12 cellular contexts compared by ENCODE assay signal in the genomic region with DNA sequence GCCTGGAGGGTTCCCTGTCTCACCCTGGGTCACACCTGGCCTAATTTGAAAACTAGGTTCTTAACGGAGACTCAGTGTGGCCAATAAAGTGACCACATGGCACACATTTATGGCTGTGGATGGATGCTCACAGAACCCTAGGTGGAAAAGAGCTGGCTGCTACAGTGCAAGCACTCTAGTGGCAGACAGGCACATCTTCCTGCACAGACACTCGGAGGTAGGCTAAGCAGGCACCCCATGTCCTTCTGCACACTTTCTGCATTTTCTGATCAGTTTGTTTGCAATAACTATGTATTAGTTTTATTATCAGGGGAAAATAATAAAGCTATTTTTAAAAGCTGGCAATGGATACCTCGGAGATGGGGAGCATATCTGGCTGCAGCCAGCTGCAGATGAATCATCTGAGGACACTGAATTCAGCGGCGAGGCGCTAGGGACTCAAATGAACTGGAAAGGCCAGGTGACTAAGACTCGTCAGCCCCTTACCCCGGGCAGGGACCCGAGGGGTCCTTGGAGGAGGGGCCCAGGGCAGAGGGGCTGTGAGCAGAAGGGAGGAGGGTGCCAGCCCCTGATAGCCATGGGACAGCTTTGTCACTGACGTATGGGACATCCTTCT.
DNase-seq lines count a peak whose midpoint lies in the region; ATAC-seq and TF ChIP-seq lines count a peak whose summit lies in the region.
"Had no signal": no experiment of that assay in that cellular context is flagged by ENCODE, and none has a peak within 500 bp of the region (broad histone marks: within the 10 kb centered on the region; RNA-seq: fewer than 3 reads in every experiment).

No MANE protein-coding gene starts in this region.

- H3K27me3 Mint-ChIP-seq in endodermal cell (ENCODE audit: insufficient read depth): no peaks in the 10 kb centered on the region

- 66 to 75% methylated on average over 6 to 10 of the region's 10 CpGs for WGBS in endodermal cell (ENCODE audit: insufficient coverage in 1 of 2, insufficient read length in 1 of 2), 2 experiments
- 30 to 47% methylated on average over 10 of the region's 10 CpGs for WGBS in testis, 2 donors

- H3K27ac ChIP-seq in RWPE2 (ENCODE audit: poor library complexity, severe bottlenecking) (no peak overlapping the region), endodermal cell (ENCODE audit: low read depth, low read length) (peak overlapping the region; percentile 76), testis (no peak overlapping the region)
- H3K27ac ChIP-seq: BLaER1, HL-60 had no signal

- TF ChIP-seq POLR2A in testis (IDR thresholded peaks at IDR 0.05): no peak

- H3K4me3 ChIP-seq in RWPE2 (ENCODE audit: severe bottlenecking) (no peak overlapping the region), endodermal cell (ENCODE audit: low read length) (no peak overlapping the region), testis (no peak overlapping the region)
- H3K4me3 ChIP-seq: BLaER1 had no signal

- TF ChIP-seq CTCF in RWPE2 (IDR thresholded peaks at IDR 0.05; ENCODE audit: poor library complexity, severe bottlenecking) (no peak), endodermal cell (conservative IDR thresholded peaks at IDR 0.05) (no peak), testis (IDR thresholded peaks at IDR 0.05) (no peak), GM10266 (IDR thresholded peaks at IDR 0.05; ENCODE audit: control insufficient read depth, insufficient read depth, low read depth, missing control alignments) (no peak)

- H3K27me3 ChIP-seq in RWPE2 (ENCODE audit: insufficient read depth, poor library complexity, severe bottlenecking) (peaks cover 60% of the 10 kb centered on the region), endodermal cell (ENCODE audit: control insufficient read depth, insufficient read depth, low read length, poor library complexity, severe bottlenecking) (no peaks in the 10 kb centered on the region), testis (no peaks in the 10 kb centered on the region)

- no peaks in the 10 kb centered on the region for H3K9me3 Mint-ChIP-seq in endodermal cell

- ATAC-seq in RWPE2 (ENCODE audit: low read depth): peak; percentile 33; the same call in 1 of the 3 replicates

- H3K9me3 ChIP-seq in RWPE2 (ENCODE audit: severe bottlenecking) (no peaks in the 10 kb centered on the region), endodermal cell (ENCODE audit: control insufficient read depth, low read length) (no peaks in the 10 kb centered on the region), testis (no peaks in the 10 kb centered on the region)
- H3K9me3 ChIP-seq: BLaER1 had no signal

- no peaks in the 10 kb centered on the region for H3K36me3 Mint-ChIP-seq in endodermal cell (ENCODE audit: low read depth)

- peaks cover 10% of the 10 kb centered on the region for H3K4me1 Mint-ChIP-seq in endodermal cell

- no peak overlapping the region for H3K27ac Mint-ChIP-seq in endodermal cell

- H3K4me3 Mint-ChIP-seq in endodermal cell: no peak overlapping the region

- intact Hi-C loops in testis (cut with DNase I; ENCODE audit: low total_unique reads): no loop called here

- H3K4me1 ChIP-seq in RWPE2 (ENCODE audit: insufficient read depth, poor library complexity, severe bottlenecking) (no peaks in the 10 kb centered on the region), endodermal cell (ENCODE audit: control insufficient read depth, insufficient read depth, low read length) (no peaks in the 10 kb centered on the region), testis (peaks cover 20% of the 10 kb centered on the region)

- no peak overlapping the region for H3K9ac ChIP-seq in endodermal cell (ENCODE audit: extremely low read depth, low read length, poor library complexity, severe bottlenecking)
- H3K9ac ChIP-seq: BLaER1 had no signal

- DNase-seq in Daoy (ENCODE audit: low read depth) (peak; percentile 46), RWPE2 (ENCODE audit: low spot score) (no peak), endodermal cell (no peak), testis (peak; percentile 25), GM10266 (ENCODE audit: extremely low spot score) (no peak), HCEC 1CT (no peak), NCI-H2029 (lab: John Stamatoyannopoulos, UW) (no peak)
- DNase-seq: Calu3, DMS 273 treated with DMSO at 0.1 percent for 48 hours, GDM1 had no signal

- H3K36me3 ChIP-seq in RWPE2 (ENCODE audit: low read depth) (no peaks in the 10 kb centered on the region), endodermal cell (ENCODE audit: control insufficient read depth, insufficient read depth, low read length) (no peaks in the 10 kb centered on the region), testis (ENCODE audit: low read depth, missing control alignments) (no peaks in the 10 kb centered on the region)
- H3K36me3 ChIP-seq: BLaER1 had no signal

Comparison
In these comparisons a context has a peak if more than half of its experiments do, and no peak if none do; other contexts are left out.
1. DNase-seq: peak in Daoy (single experiment) and testis (single experiment); none in RWPE2 (single experiment), endodermal cell (single experiment), GM10266 (single experiment), HCEC 1CT (single experiment) and NCI-H2029 (single experiment).